Comparison of ENCODE assay signal across 1 cellular context in the genomic region with DNA sequence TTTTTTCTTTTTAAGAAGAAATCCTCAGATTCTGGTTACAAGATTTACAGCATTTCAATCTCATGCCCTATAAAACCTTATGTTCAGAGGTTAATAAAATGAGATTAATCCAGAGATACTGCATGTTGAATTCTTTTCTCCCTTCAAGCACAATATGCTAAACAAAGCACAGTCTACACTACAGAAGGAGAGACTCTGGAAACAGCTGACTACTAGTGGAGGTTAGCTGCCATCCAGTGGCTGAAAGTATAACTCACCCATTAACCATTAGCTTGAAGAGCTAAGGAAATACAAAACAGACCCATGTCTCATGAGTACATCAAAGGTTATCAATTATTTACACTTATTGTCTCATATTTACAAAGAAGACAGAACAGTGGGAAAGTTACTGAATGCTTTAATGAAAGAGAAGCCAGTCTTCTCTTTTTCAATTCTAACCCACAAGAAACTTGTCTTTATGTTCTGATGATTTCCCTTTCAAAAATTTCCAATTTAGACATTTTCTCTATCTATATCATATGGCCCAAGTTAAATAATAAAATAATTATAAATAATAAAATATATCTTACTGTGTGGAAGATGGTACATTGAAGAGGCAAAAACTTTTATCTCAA.
TF ChIP-seq lines count a peak whose summit lies in the region.

No MANE protein-coding gene starts in this region.

TF ChIP-seq in H1, 55 proteins besides CTCF, POLR2A, EP300 and RAD21 (continued from another document):
- TF ChIP-seq NANOG (IDR thresholded peaks at IDR 0.05; ENCODE audit: insufficient read depth, low read depth, low read length, poor library complexity, severe bottlenecking) (no peak), BRCA1 (IDR thresholded peaks at IDR 0.05; ENCODE audit: low read depth, low read length) (no peak), NRF1 (IDR thresholded peaks at IDR 0.05; ENCODE audit: low read depth, low read length) (no peak), BCL11A (IDR thresholded peaks at IDR 0.05; ENCODE audit: low read depth in 2 of 2, low read length in 2 of 2) (no peak), JUN (IDR thresholded peaks at IDR 0.05; ENCODE audit: low read depth, low read length) (no peak), SIN3A (conservative IDR thresholded peaks at IDR 0.05 in 1 of 2, IDR thresholded peaks at IDR 0.05 in 1 of 2; ENCODE audit: low read depth in 1 of 2, low read length in 2 of 2) (no peak), CEBPB (IDR thresholded peaks at IDR 0.05; ENCODE audit: low read depth, low read length) (no peak)
